Comparison of ENCODE assay signal across 22 cellular contexts in the genomic region with DNA sequence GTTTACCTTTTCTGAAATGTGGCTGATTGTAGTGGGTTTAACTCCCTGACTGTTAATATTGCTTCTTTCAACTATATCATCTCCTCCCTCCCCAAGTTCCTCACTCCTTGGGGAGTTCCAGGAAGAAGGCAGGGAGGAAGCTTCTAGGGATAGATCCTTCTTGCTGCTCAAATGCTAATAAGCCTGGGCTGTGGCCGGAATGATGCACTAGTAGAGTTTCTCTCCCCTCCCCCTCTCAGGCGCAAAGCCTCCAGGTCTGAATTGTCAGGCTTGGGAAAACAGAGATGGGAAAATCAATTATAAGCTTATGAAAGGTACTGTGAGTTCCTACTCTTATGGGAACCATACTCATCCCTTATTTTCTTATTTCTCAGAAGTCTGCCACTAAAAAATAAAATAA. TPM values are rescaled to one million over a fixed set of nuclear protein-coding genes. Genes with fewer than 3 reads are reported as not detected.
DNase-seq lines count a peak whose midpoint lies in the region; ATAC-seq and TF ChIP-seq lines count a peak whose summit lies in the region.
"Had no signal": no experiment of that assay in that cellular context is flagged by ENCODE, and none has a peak within 500 bp of the region (broad histone marks: within the 10 kb centered on the region; RNA-seq: fewer than 3 reads in every experiment).

No MANE protein-coding gene starts in this region.

- H2BK120ac ChIP-seq in mesendoderm (ENCODE audit: low read depth, low read length): no peak overlapping the region

- no peak overlapping the region for H2AK5ac ChIP-seq in mesendoderm (ENCODE audit: low read length)

- H3F3A ChIP-seq in GM23338 (replicated peaks; ENCODE audit: low read depth): no peaks in the 10 kb centered on the region

- ATAC-seq in GM23338 (peak; percentile 93), HG02973 (IDR thresholded peaks at IDR 0.05; ENCODE audit: unreplicated experiment) (no peak)
- ATAC-seq: CD8-positive, alpha-beta T cell; HepG2; Right ventricle myocardium inferior had no signal

- DNase-seq in GM23338 (ENCODE audit: low spot score) (peak; percentile 65), glutamatergic neuron (peak; percentile 37), mesendoderm (peak; percentile 26), NCI-H446 treated with DMSO at 0.1 percent for 48 hours (lab: John Stamatoyannopoulos, UW) (no peak), HuH-7 (ENCODE audit: low spot score) (no peak)
- no peak for DNase-seq in activated CD4-positive, alpha-beta T cell treated with anti-CD3 and anti-CD28 coated beads, Interleukin-2, amount 50 U/mL, for 1 hour
- DNase-seq: AML-193; CD8-positive, alpha-beta T cell; GDM1; KBM-7; NCI-H1092; NCI-H1436; NCI-H1930; NCI-H345; OCI-M1 had no signal

- no CpG with 5 or more reads among the region's 2 CpGs for WGBS in mesendoderm (ENCODE audit: extremely low coverage, insufficient coverage, low lambda C conversion rate)

- H3K4me1 Mint-ChIP-seq in GM23338 (peaks cover 22% of the 10 kb centered on the region), glutamatergic neuron (ENCODE audit: low read depth, unreplicated experiment) (peaks cover 12% of the 10 kb centered on the region)

- no peak overlapping the region for H2BK15ac ChIP-seq in mesendoderm (replicated peaks; ENCODE audit: low read depth)

- H3K9me3 Mint-ChIP-seq in GM23338 (no peaks in the 10 kb centered on the region), glutamatergic neuron (ENCODE audit: unreplicated experiment) (peaks cover 3% of the 10 kb centered on the region)
- H3K9me3 Mint-ChIP-seq: CD8-positive, alpha-beta T cell had no signal

- H3K18ac ChIP-seq in mesendoderm (ENCODE audit: low read length): no peak overlapping the region

- no peaks in the 10 kb centered on the region for H3K9me2 ChIP-seq in GM23338 (ENCODE audit: insufficient read depth)

- H3K79me1 ChIP-seq in mesendoderm (ENCODE audit: low read length): no peaks in the 10 kb centered on the region

- H2AFZ ChIP-seq in GM23338: no peak overlapping the region

- H3K4me1 ChIP-seq in GM23338 (ENCODE audit: insufficient read depth): peaks cover 21% of the 10 kb centered on the region
- no peaks in the 10 kb centered on the region for H3K4me1 ChIP-seq in mesendoderm (ENCODE audit: control insufficient read depth, low read depth, low read length)
- H3K4me1 ChIP-seq: SJSA1 had no signal

- no peak overlapping the region for H3K4ac ChIP-seq in mesendoderm (ENCODE audit: low read depth, low read length)

- H3K4me3 ChIP-seq in GM23338: peak overlapping the region; percentile 8; the same call in 1 of the 2 replicates
- H3K4me3 ChIP-seq in mesendoderm (ENCODE audit: low read length): no peak overlapping the region
- H3K4me3 ChIP-seq: SJSA1 had no signal

- H4K8ac ChIP-seq in mesendoderm (ENCODE audit: low read depth, low read length): no peak overlapping the region

- H3K23ac ChIP-seq in mesendoderm (ENCODE audit: low read length): no peak overlapping the region

- no peak overlapping the region for H3K27ac ChIP-seq in GM23338 (ENCODE audit: low read depth)
- peak overlapping the region; percentile 63 for H3K27ac ChIP-seq in angular gyrus (ENCODE audit: low read depth, low read length)
- H3K27ac ChIP-seq in mesendoderm (ENCODE audit: low read depth, low read length): no peak overlapping the region
- H3K27ac ChIP-seq: HL-60, SJSA1 had no signal

- no peaks in the 10 kb centered on the region for H3K79me2 ChIP-seq in GM23338 (replicated peaks; ENCODE audit: insufficient read depth)
- no peaks in the 10 kb centered on the region for H3K79me2 ChIP-seq in mesendoderm (ENCODE audit: control insufficient read depth, insufficient read depth, low read length)

- H3K4me2 ChIP-seq in GM23338: peak overlapping the region; percentile 11
- H3K4me2 ChIP-seq in mesendoderm (ENCODE audit: low read length): no peak overlapping the region

- no peak overlapping the region for H4K5ac ChIP-seq in mesendoderm (ENCODE audit: low read length)

- H3K27me3 ChIP-seq in GM23338 (ENCODE audit: insufficient read depth) (no peaks in the 10 kb centered on the region), mesendoderm (ENCODE audit: insufficient read depth, low read length, poor library complexity) (no peaks in the 10 kb centered on the region)
- H3K27me3 ChIP-seq: SJSA1 had no signal

- H3K27ac Mint-ChIP-seq in GM23338 (peak overlapping the region; percentile 41; the same call in 1 of the 2 replicates), glutamatergic neuron (ENCODE audit: unreplicated experiment) (peak overlapping the region; percentile 1)
- H3K27ac Mint-ChIP-seq: CD8-positive, alpha-beta T cell had no signal

- TF ChIP-seq CTCF in GM23338 (conservative IDR thresholded peaks at IDR 0.05; ENCODE audit: low read depth in 2 of 2) (no peak), glutamatergic neuron (IDR thresholded peaks at IDR 0.05; ENCODE audit: partially characterized antibody, unreplicated experiment) (no peak)

- H4K20me1 ChIP-seq in GM23338 (replicated peaks; ENCODE audit: insufficient read depth): no peaks in the 10 kb centered on the region

- no peaks in the 10 kb centered on the region for H3K36me3 ChIP-seq in GM23338 (ENCODE audit: insufficient read depth)
- H3K36me3 ChIP-seq in mesendoderm (ENCODE audit: control insufficient read depth, insufficient read depth, low read length): no peaks in the 10 kb centered on the region
- H3K36me3 ChIP-seq: SJSA1 had no signal

- peak overlapping the region; percentile 0; the same call in 2 of the 3 replicates for H3K4me3 Mint-ChIP-seq in GM23338
- peak overlapping the region; percentile 12 for H3K4me3 Mint-ChIP-seq in glutamatergic neuron (ENCODE audit: unreplicated experiment)
- H3K4me3 Mint-ChIP-seq: CD8-positive, alpha-beta T cell had no signal

- H3K27me3 Mint-ChIP-seq in GM23338 (ENCODE audit: insufficient read depth, low read depth, poor library complexity) (no peaks in the 10 kb centered on the region), glutamatergic neuron (ENCODE audit: unreplicated experiment) (no peaks in the 10 kb centered on the region)

- no peak overlapping the region for H3K9ac ChIP-seq in mesendoderm (ENCODE audit: low read length)

- H2BK5ac ChIP-seq in mesendoderm (ENCODE audit: low read length): no peak overlapping the region

- H3K56ac ChIP-seq in mesendoderm (ENCODE audit: low read length): no peak overlapping the region

- H3K36me3 Mint-ChIP-seq in GM23338 (ENCODE audit: low read depth) (no peaks in the 10 kb centered on the region), glutamatergic neuron (ENCODE audit: unreplicated experiment) (no peaks in the 10 kb centered on the region)
- H3K36me3 Mint-ChIP-seq: CD8-positive, alpha-beta T cell had no signal

TF ChIP-seq in GM23338, 12 proteins besides CTCF, POLR2A, EP300 and RAD21 (continues in another document):
- TF ChIP-seq POLR2AphosphoS5 (IDR thresholded peaks at IDR 0.05; ENCODE audit: low read depth) (no peak), CREB1 (CRISPR knock-in tag; IDR thresholded peaks at IDR 0.05; ENCODE audit: low read depth) (no peak), ZNF114 (CRISPR knock-in tag; IDR thresholded peaks at IDR 0.05) (no peak), EZH2phosphoT487 (IDR thresholded peaks at IDR 0.05; ENCODE audit: unreplicated experiment) (no peak), STAT1 (IDR thresholded peaks at IDR 0.05; ENCODE audit: unreplicated experiment) (no peak), EZH2 (IDR thresholded peaks at IDR 0.05; ENCODE audit: low read depth, unreplicated experiment) (no peak), JUNB (IDR thresholded peaks at IDR 0.05; ENCODE audit: unreplicated experiment) (no peak), NANOG (IDR thresholded peaks at IDR 0.05; ENCODE audit: borderline replicate concordance) (no peak), ZNF331 (CRISPR knock-in tag; IDR thresholded peaks at IDR 0.05; ENCODE audit: low read depth) (no peak)
- TF ChIP-seq, protein P1, sequence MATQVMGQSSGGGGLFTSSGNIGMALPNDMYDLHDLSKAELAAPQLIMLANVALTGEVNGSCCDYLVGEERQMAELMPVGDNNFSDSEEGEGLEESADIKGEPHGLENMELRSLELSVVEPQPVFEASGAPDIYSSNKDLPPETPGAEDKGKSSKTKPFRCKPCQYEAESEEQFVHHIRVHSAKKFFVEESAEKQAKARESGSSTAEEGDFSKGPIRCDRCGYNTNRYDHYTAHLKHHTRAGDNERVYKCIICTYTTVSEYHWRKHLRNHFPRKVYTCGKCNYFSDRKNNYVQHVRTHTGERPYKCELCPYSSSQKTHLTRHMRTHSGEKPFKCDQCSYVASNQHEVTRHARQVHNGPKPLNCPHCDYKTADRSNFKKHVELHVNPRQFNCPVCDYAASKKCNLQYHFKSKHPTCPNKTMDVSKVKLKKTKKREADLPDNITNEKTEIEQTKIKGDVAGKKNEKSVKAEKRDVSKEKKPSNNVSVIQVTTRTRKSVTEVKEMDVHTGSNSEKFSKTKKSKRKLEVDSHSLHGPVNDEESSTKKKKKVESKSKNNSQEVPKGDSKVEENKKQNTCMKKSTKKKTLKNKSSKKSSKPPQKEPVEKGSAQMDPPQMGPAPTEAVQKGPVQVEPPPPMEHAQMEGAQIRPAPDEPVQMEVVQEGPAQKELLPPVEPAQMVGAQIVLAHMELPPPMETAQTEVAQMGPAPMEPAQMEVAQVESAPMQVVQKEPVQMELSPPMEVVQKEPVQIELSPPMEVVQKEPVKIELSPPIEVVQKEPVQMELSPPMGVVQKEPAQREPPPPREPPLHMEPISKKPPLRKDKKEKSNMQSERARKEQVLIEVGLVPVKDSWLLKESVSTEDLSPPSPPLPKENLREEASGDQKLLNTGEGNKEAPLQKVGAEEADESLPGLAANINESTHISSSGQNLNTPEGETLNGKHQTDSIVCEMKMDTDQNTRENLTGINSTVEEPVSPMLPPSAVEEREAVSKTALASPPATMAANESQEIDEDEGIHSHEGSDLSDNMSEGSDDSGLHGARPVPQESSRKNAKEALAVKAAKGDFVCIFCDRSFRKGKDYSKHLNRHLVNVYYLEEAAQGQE (IDR thresholded peaks at IDR 0.05; ENCODE audit: unreplicated experiment): no peak
- TF ChIP-seq, protein P2, sequence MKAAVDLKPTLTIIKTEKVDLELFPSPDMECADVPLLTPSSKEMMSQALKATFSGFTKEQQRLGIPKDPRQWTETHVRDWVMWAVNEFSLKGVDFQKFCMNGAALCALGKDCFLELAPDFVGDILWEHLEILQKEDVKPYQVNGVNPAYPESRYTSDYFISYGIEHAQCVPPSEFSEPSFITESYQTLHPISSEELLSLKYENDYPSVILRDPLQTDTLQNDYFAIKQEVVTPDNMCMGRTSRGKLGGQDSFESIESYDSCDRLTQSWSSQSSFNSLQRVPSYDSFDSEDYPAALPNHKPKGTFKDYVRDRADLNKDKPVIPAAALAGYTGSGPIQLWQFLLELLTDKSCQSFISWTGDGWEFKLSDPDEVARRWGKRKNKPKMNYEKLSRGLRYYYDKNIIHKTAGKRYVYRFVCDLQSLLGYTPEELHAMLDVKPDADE (IDR thresholded peaks at IDR 0.05): no peak

RNA-seq across cellular contexts. Expression of a gene that starts 30.8 kb away (rescaled TPM):
- total RNA-seq in GM23338 (2014; rRNA removed; shearing (Covaris generic)): 43.5 and 55.5 TPM in 2 replicates
- polyA plus RNA-seq in GM23338 (2016; fragmentation: Nextera tagmentation; extraction: Ambion mirVana): 34.5 and 35.1 TPM in 2 replicates
- 10.3 TPM for total RNA-seq in glutamatergic neuron (ENCODE audit: unreplicated experiment)
- polyA plus RNA-seq in mesendoderm (2013, experiment 1 of 2): 13.4 TPM
- 12.5 TPM for polyA plus RNA-seq in mesendoderm (2013, experiment 2 of 2)
- total RNA-seq: HepG2, HT-29, SJSA1 had no signal
- polyA plus RNA-seq: HepG2 had no signal

Comparison
In these comparisons a context has a peak if more than half of its experiments do, and no peak if none do; other contexts are left out.
1. DNase-seq: peak in GM23338 (single experiment), glutamatergic neuron (single experiment) and mesendoderm (single experiment); none in NCI-H446 treated with DMSO at 0.1 percent for 48 hours (single experiment), activated CD4-positive, alpha-beta T cell treated with anti-CD3 and anti-CD28 coated beads, Interleukin-2, amount 50 U/mL, for 1 hour (single experiment) and HuH-7 (single experiment).